ENCODE assay signal across 27 cellular contexts in genomic region chr6:122678841-122679240, GRCh38.
"Had no signal": no experiment of that assay in that cellular context is flagged by ENCODE, and none has a peak within 500 bp of the region (broad histone marks: within the 10 kb centered on the region; RNA-seq: fewer than 3 reads in every experiment).

No MANE protein-coding gene starts in this region.

- H3K4me2 ChIP-seq: SK-N-SH had no signal

- H3K4me3 ChIP-seq: ascending aorta, MG63 had no signal

- H3K9me3 ChIP-seq: ascending aorta, MG63, SK-N-SH had no signal

- H3K36me3 ChIP-seq: ascending aorta, brain microvascular endothelial cell, MG63 had no signal

- ATAC-seq: activated naive CD4-positive, alpha-beta T cell treated with anti-CD3 and anti-CD28 coated beads, Interleukin-2, amount 50 U/mL, for 72 hours; activated naive CD8-positive, alpha-beta T cell treated with anti-CD3 and anti-CD28 coated beads, Interleukin-2, amount 50 U/mL, for 24 hours; activated T-cell treated with anti-CD3 and anti-CD28 coated beads, Interleukin-2, amount 50 U/mL, for 4 hours; Panc1; Right ventricle myocardium inferior had no signal

- H3K4me1 ChIP-seq: ascending aorta had no signal

- H3K27ac ChIP-seq: ascending aorta, brain microvascular endothelial cell, VCaP had no signal

- DNase-seq: activated CD4-positive, alpha-beta memory T cell treated with anti-CD3 and anti-CD28 coated beads for 36 hours; activated CD4-positive, alpha-beta T cell treated with anti-CD3 and anti-CD28 coated beads, Interleukin-2, amount 10 ng/mL, durations not matched to agents 7 days and 5 days; activated CD4-positive, CD25-positive, alpha-beta regulatory T cell; activated CD8-positive, alpha-beta memory T cell treated with anti-CD3 and anti-CD28 coated beads for 24 hours; activated effector memory CD4-positive, alpha-beta T cell treated with anti-CD3 and anti-CD28 coated beads, Interleukin-2, amount 50 U/mL, for 16 hours; activated naive CD4-positive, alpha-beta T cell treated with Interleukin-2 at 50 U/mL for 16 hours; activated naive CD8-positive, alpha-beta T cell treated with anti-CD3 and anti-CD28 coated beads, Interleukin-2, amount 50 U/mL, for 24 hours; activated T-cell treated with anti-CD3 and anti-CD28 coated beads, Interleukin-2, amount 50 U/mL, for 4 hours; amniotic stem cell; brain microvascular endothelial cell; central memory CD4-positive, alpha-beta T cell; MG63; NCI-H1105 treated with DMSO at 0.1 percent for 48 hours; NCI-H1436 treated with DMSO at 0.1 percent for 48 hours; NCI-H187; NCI-H2081; NCI-H526; NCI-H82; OCI-M1; RPMI8226; SK-N-SH; T-helper 1 cell had no signal

- H3K9ac ChIP-seq: SK-N-SH had no signal

- H3K27me3 ChIP-seq: ascending aorta, brain microvascular endothelial cell, MG63 had no signal
